1 cellular context compared by ENCODE assay signal in the genomic region with DNA sequence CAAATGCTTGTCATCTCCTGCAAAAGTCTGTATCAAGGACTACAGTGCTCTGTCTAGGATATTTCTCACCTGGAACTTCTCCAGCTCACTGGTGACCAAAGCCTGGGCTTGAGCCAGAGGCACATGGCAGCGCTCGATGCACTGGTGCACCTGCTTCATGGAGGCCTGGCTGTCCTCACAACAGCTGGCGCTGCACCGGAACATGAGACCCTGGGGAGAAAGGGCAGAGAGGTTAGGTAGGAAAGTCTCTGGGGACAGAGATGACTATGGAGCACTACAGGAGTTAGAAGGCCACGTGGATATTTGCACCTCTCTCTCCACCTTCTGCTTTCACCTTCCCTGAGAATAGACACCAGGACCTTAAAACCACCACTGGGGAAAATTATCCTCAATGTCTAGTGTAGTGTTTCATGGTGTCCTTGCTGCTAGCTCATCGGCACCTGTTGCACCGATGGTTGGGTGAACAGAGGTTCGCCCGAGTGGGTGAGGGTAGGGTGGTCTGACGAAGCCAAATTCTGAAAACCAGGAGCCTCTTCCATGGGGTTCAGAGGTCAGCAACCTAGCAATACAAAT.
TF ChIP-seq lines count a peak whose summit lies in the region.

No MANE protein-coding gene starts in this region.

TF ChIP-seq in endothelial cell of umbilical vein, 7 proteins besides CTCF, POLR2A, EP300 and RAD21:
- TF ChIP-seq FOS (IDR thresholded peaks at IDR 0.05; ENCODE audit: borderline replicate concordance, insufficient read depth, low read length): no peak
- no peak for TF ChIP-seq JUN (IDR thresholded peaks at IDR 0.05; ENCODE audit: borderline replicate concordance, insufficient read depth, insufficient read length, low read depth)
- TF ChIP-seq MYC (IDR thresholded peaks at IDR 0.05; ENCODE audit: low read depth, low read length): no peak
TF ChIP-seq in endothelial cell of umbilical vein: peak in this region for 0.
